27 cellular contexts compared by ENCODE assay signal in genomic region chr11:46069595-46069994, GRCh38.
"Had no signal": no experiment of that assay in that cellular context is flagged by ENCODE, and none has a peak within 500 bp of the region (broad histone marks: within the 10 kb centered on the region; RNA-seq: fewer than 3 reads in every experiment).

No MANE protein-coding gene starts in this region.

- H3K4me1 Mint-ChIP-seq: neural progenitor cell had no signal

- H3K4me2 ChIP-seq: hepatocyte, neural progenitor cell had no signal

- H3K36me3 ChIP-seq: ovary, thyroid gland, transverse colon, vagina had no signal

- H3K27me3 ChIP-seq: hepatocyte, neural progenitor cell, neutrophil, ovary, right atrium auricular region, right lobe of liver, stomach, testis, thyroid gland, transverse colon, upper lobe of left lung, vagina had no signal

- H3K9me3 Mint-ChIP-seq: mesothelial cell of epicardium, naive B cell, natural killer cell, neural progenitor cell had no signal

- DNase-seq: islet precursor cell; left ventricle myocardium inferior; mesendoderm; naive B cell; natural killer cell; nephron progenitor cell; occipital lobe; ovary; right lobe of liver; stimulated activated CD4-positive, alpha-beta T cell treated with anti-CD3 and anti-CD28 coated beads, Interleukin-12 subunit alpha, Interleukin-12 subunit beta, amount 100 ng/mL, for 4 hours; stimulated activated CD4-positive, alpha-beta T cell treated with anti-CD3 and anti-CD28 coated beads, Interleukin-15, amount 100 ng/mL, for 24 hours; stimulated activated CD4-positive, alpha-beta T cell treated with anti-CD3 and anti-CD28 coated beads, Interleukin-2, amount 100 ng/mL, for 24 hours; stimulated activated CD4-positive, alpha-beta T cell treated with anti-CD3 and anti-CD28 coated beads, Interleukin-4, amount 100 ng/mL, for 1 hour; stimulated activated naive CD4-positive, alpha-beta T cell; stomach; testis; thyroid gland; transverse colon; upper lobe of left lung had no signal

- H3K4me1 ChIP-seq: right lobe of liver, testis, transverse colon, upper lobe of left lung had no signal

- H3K4me3 Mint-ChIP-seq: mesothelial cell of epicardium, naive B cell, natural killer cell, nephron progenitor cell, neural progenitor cell had no signal

- H3K27ac Mint-ChIP-seq: mesothelial cell of epicardium, neural progenitor cell, progenitor cell of endocrine pancreas had no signal

- H3K9me3 ChIP-seq: left ventricle myocardium inferior, neutrophil, ovary, right atrium auricular region, right lobe of liver, stomach, testis, thyroid gland, transverse colon, upper lobe of left lung, vagina had no signal

- H3K27ac ChIP-seq: hepatocyte, left ventricle myocardium inferior, neural progenitor cell, neutrophil, ovary, right atrium auricular region, right lobe of liver, stomach, testis, transverse colon, upper lobe of left lung, vagina had no signal

- H2AFZ ChIP-seq: hepatocyte, neural progenitor cell had no signal

- H3K4me3 ChIP-seq: hepatocyte, left ventricle myocardium inferior, lung, neural progenitor cell, ovary, right atrium auricular region, right lobe of liver, stomach, testis, thyroid gland, transverse colon, upper lobe of left lung, vagina had no signal

- H3K27me3 Mint-ChIP-seq: naive B cell, progenitor cell of endocrine pancreas had no signal

- ATAC-seq: natural killer cell, right lobe of liver had no signal
